Comparison of ENCODE assay signal across 9 cellular contexts in the genomic region with DNA sequence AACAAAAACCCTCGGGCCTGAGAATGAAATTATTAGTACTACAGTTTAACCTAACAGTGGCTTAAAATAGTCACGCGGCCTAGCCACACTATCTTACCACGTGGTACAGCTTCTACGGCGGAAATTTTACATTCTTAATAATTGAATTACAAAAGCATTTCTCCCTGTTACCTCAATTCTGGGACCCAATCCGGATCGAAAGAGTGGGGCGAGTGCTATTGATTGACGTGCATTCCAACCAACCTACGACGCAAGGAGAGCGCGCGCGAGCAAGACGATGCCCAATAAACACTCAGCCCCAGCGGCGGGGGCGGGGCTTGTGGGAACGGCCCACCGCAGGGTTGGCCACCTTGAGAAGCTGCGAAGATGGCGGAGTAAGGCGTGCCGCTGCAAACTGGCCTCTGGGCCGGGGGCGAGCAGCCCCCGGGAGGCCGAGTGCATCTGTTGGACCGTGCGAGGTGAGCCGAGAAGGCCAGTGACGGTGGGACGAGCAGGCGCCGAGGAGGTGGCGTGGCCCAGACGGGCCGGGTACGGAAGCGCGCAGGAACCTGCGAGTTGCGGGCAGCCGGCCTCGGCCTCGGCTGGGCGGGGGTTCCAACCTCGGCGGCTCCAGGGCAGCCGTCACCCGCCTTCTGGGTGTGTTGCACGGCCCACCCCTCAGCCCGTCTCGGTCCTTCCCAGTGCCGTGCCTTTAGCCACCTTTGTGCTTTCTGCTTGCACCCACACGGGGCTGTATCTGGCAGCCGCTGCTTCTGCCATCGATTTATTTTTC. TPM values are rescaled to one million over a fixed set of nuclear protein-coding genes. Genes with fewer than 3 reads are reported as not detected.
DNase-seq lines count a peak whose midpoint lies in the region; ATAC-seq and TF ChIP-seq lines count a peak whose summit lies in the region.
"Had no signal": no experiment of that assay in that cellular context is flagged by ENCODE, and none has a peak within 500 bp of the region (broad histone marks: within the 10 kb centered on the region; RNA-seq: fewer than 3 reads in every experiment).

No MANE protein-coding gene starts in this region.

- peaks cover 56% of the 10 kb centered on the region for H3K36me3 Mint-ChIP-seq in activated B cell treated with CpG ODN at 0.5 μM for 24 hours (ENCODE audit: low read depth)

- peak overlapping the region; percentile 84 for H3K4me3 ChIP-seq in AG09309 (ENCODE audit: control insufficient read depth, low read depth, low read length)

- DNase-seq in AG09309 (ENCODE audit: low read depth) (peak; percentile 98), NCI-H226 (peak; percentile 87), activated B cell treated with CpG ODN at 0.5 μM for 24 hours (peak; percentile 94), inferior parietal cortex (ENCODE audit: extremely low spot score) (peak; percentile 100), smooth muscle cell of the brain vasculature (ENCODE audit: low read depth, low spot score) (peak; percentile 99)
- DNase-seq in central memory CD4-positive, alpha-beta T cell: peak; percentile 97

- peak overlapping the region; percentile 93 for H3K4me3 Mint-ChIP-seq in activated B cell treated with CpG ODN at 0.5 μM for 24 hours

- CTCF ChIA-PET in activated B cell treated with CpG ODN at 0.5 μM for 24 hours (lab: Charles Lee): interaction anchor here (0.9 kb wide), 1 partner anchor 53 kb away, joined by 3 read pairs; a partner anchor contains a TSS

- H3K27me3 Mint-ChIP-seq in activated B cell treated with CpG ODN at 0.5 μM for 24 hours: no peaks in the 10 kb centered on the region

- peak overlapping the region; percentile 94 for H3K27ac Mint-ChIP-seq in activated B cell treated with CpG ODN at 0.5 μM for 24 hours

- ATAC-seq in GM19023 (IDR thresholded peaks at IDR 0.05; ENCODE audit: unreplicated experiment) (peak; percentile 99), HG03196 (IDR thresholded peaks at IDR 0.05; ENCODE audit: unreplicated experiment) (peak; percentile 92), activated B cell treated with CpG ODN at 0.5 μM for 24 hours (ENCODE audit: low read depth) (peak; percentile 98)

- no peaks in the 10 kb centered on the region for H3K9me3 Mint-ChIP-seq in activated B cell treated with CpG ODN at 0.5 μM for 24 hours

- POLR2A ChIA-PET in activated B cell treated with CpG ODN at 0.5 μM for 24 hours (lab: Charles Lee): interaction anchor here (0.6 to 2.6 kb wide), 11 partner anchors 8 to 378 kb away, joined by 3 to 30 read pairs (median 4); a partner anchor contains a TSS

- TF ChIP-seq CTCF in AG09309 (IDR thresholded peaks at IDR 0.05; ENCODE audit: control insufficient read depth, insufficient read depth, low read depth, low read length, missing control alignments) (no peak), activated B cell treated with CpG ODN at 0.5 μM for 24 hours (IDR thresholded peaks at IDR 0.05) (no peak)

- peaks cover 42% of the 10 kb centered on the region for H3K4me1 Mint-ChIP-seq in activated B cell treated with CpG ODN at 0.5 μM for 24 hours

- intact Hi-C loops in activated B cell treated with CpG ODN at 0.5 μM for 24 hours (cut with micrococcal nuclease): loop anchor here (1.0 to 5.0 kb wide), 8 partner anchors 7 to 1823 kb away; a partner anchor contains a TSS

RNA-seq across cellular contexts. Expression of a gene that starts 48.6 kb away (rescaled TPM):
- 0.62 and 1.4 TPM in 2 replicates for total RNA-seq in activated B cell treated with CpG ODN at 0.5 μM for 24 hours

RNA-seq across cellular contexts. Expression of a gene that starts 48.8 kb away (rescaled TPM):
- 13.5 and 14.4 TPM in 2 replicates for total RNA-seq in activated B cell treated with CpG ODN at 0.5 μM for 24 hours

RNA-seq across cellular contexts. Expression of a gene that starts 52.8 kb away (rescaled TPM):
- total RNA-seq in activated B cell treated with CpG ODN at 0.5 μM for 24 hours: 47.9 and 58.5 TPM in 2 replicates

RNA-seq across cellular contexts. Expression of a gene that starts 53.3 kb away (rescaled TPM):
- not detected in 2 replicates for total RNA-seq in activated B cell treated with CpG ODN at 0.5 μM for 24 hours
- total RNA-seq: T-helper 1 cell treated with Interleukin-12 subunit alpha and Interleukin-12 subunit beta and Interleukin-4 antibody, amounts not matched to agents 30 ng/mL and 1 ng/mL, for 36 hours had no signal

Comparison
In these comparisons a context has a peak if more than half of its experiments do, and no peak if none do; other contexts are left out.
1. Peak in every context shown above with its lines: DNase-seq, ATAC-seq and H3K4me3 ChIP-seq.